1 cellular context compared by ENCODE assay signal in the genomic region with DNA sequence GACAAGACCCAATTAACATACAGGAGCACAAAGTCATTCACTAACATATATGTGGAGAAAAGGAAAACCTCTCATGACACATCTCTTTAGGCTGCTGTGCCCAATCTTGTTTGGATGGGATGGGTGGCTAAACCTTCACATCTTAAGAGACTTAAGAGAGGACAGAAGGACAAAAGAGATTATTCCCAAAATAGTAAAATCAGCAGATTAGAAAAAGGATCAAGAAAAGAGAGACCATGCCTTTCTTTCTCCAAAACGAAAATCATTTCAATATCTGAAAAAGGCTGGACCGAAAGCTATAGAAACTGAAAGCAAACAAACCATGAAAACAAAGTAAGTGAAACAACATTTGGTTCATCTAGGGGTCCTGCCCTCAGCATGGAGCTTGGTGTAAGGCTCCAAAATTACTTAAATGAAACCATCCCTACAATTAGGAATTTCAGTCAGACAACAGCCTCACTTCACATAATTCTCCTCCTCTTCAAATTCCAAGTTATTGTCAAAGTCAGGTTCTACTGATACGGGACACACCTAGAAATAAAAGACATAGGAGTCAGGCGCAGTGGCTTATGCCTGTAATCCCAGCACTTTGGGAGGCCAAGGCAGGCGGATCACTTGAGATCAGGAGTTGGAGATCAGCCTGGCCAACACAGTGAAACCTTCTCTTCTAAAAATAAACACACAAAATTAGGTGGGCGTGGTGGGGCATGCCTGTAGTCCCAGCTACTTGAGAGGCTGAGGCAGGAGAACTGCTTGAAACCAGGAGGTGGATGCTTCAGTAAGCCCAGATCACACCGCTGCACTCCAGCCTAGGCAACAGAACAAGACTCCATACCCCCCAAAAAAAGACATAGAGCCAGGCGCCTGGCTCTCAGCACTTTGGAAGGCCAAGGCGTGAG.
TF ChIP-seq lines count a peak whose summit lies in the region.

No MANE protein-coding gene starts in this region.

TF ChIP-seq in HEK293, 187 proteins besides CTCF, POLR2A, EP300 and RAD21 (continued from another document):
- TF ChIP-seq, protein P1, sequence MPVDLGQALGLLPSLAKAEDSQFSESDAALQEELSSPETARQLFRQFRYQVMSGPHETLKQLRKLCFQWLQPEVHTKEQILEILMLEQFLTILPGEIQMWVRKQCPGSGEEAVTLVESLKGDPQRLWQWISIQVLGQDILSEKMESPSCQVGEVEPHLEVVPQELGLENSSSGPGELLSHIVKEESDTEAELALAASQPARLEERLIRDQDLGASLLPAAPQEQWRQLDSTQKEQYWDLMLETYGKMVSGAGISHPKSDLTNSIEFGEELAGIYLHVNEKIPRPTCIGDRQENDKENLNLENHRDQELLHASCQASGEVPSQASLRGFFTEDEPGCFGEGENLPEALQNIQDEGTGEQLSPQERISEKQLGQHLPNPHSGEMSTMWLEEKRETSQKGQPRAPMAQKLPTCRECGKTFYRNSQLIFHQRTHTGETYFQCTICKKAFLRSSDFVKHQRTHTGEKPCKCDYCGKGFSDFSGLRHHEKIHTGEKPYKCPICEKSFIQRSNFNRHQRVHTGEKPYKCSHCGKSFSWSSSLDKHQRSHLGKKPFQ (tag by site-specific recombination; IDR thresholded peaks at IDR 0.05), result peak; percentile 64; the same call in 1 of the 2 replicates
- peak; percentile 70 for TF ChIP-seq PRDM1 (tag by site-specific recombination; IDR thresholded peaks at IDR 0.05)
- TF ChIP-seq, protein P2, sequence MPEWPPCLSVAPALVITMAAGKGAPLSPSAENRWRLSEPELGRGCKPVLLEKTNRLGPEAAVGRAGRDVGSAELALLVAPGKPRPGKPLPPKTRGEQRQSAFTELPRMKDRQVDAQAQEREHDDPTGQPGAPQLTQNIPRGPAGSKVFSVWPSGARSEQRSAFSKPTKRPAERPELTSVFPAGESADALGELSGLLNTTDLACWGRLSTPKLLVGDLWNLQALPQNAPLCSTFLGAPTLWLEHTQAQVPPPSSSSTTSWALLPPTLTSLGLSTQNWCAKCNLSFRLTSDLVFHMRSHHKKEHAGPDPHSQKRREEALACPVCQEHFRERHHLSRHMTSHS (tag by site-specific recombination; IDR thresholded peaks at IDR 0.05), result no peak
- no peak for TF ChIP-seq WT1 (tag by site-specific recombination; IDR thresholded peaks at IDR 0.05)
- peak; percentile 44; the same call in 1 of the 2 replicates for TF ChIP-seq ZNF600 (tag by site-specific recombination; IDR thresholded peaks at IDR 0.05)
- TF ChIP-seq, protein P3, sequence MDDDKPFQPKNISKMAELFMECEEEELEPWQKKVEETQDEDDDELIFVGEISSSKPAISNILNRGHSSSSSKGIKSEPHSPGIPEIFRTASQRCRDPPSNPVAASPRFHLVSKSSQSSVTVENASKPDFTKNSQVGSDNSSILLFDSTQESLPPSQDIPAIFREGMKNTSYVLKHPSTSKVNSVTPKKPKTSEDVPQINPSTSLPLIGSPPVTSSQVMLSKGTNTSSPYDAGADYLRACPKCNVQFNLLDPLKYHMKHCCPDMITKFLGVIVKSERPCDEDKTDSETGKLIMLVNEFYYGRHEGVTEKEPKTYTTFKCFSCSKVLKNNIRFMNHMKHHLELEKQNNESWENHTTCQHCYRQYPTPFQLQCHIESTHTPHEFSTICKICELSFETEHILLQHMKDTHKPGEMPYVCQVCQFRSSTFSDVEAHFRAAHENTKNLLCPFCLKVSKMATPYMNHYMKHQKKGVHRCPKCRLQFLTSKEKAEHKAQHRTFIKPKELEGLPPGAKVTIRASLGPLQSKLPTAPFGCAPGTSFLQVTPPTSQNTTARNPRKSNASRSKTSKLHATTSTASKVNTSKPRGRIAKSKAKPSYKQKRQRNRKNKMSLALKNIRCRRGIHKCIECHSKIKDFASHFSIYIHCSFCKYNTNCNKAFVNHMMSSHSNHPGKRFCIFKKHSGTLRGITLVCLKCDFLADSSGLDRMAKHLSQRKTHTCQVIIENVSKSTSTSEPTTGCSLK (tag by site-specific recombination; IDR thresholded peaks at IDR 0.05), result no peak
- TF ChIP-seq, protein P4, sequence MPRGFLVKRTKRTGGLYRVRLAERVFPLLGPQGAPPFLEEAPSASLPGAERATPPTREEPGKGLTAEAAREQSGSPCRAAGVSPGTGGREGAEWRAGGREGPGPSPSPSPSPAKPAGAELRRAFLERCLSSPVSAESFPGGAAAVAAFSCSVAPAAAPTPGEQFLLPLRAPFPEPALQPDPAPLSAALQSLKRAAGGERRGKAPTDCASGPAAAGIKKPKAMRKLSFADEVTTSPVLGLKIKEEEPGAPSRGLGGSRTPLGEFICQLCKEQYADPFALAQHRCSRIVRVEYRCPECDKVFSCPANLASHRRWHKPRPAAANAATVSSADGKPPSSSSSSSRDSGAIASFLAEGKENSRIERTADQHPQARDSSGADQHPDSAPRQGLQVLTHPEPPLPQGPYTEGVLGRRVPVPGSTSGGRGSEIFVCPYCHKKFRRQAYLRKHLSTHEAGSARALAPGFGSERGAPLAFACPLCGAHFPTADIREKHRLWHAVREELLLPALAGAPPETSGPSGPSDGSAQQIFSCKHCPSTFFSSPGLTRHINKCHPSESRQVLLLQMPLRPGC (tag by site-specific recombination; IDR thresholded peaks at IDR 0.05), result peak; percentile 28; the same call in 1 of the 2 replicates
- TF ChIP-seq ZSCAN30 (tag by site-specific recombination; IDR thresholded peaks at IDR 0.05), result no peak
- TF ChIP-seq EGR2 (tag by site-specific recombination; IDR thresholded peaks at IDR 0.05; ENCODE audit: low read depth), result no peak
- peak; percentile 8; the same call in 1 of the 2 replicates for TF ChIP-seq TRIM28 (IDR thresholded peaks at IDR 0.05; ENCODE audit: borderline replicate concordance, low read length)
